Comparison of ENCODE assay signal across 8 cellular contexts in genomic region chr14:20454645-20455354, GRCh38. TPM values are rescaled to one million over a fixed set of nuclear protein-coding genes. Genes with fewer than 3 reads are reported as not detected.
DNase-seq lines count a peak whose midpoint lies in the region; ATAC-seq and TF ChIP-seq lines count a peak whose summit lies in the region.

Gene APEX1, plus strand, starts transcription at chr14:20455226. Its CDS starts 420 bp downstream, at chr14:20455646.
Gene OSGEP, minus strand, starts transcription at chr14:20454812. Its CDS starts 129 bp downstream, at chr14:20454683.

- peaks cover 10% of the 10 kb centered on the region for H3K79me2 ChIP-seq in trophoblast cell (ENCODE audit: control insufficient read depth, insufficient read depth, low read length, poor library complexity)

- H3K27ac ChIP-seq in adipose tissue (ENCODE audit: low read depth, low read length) = peak within 1 kb of the TSS; percentile 87
- H3K27ac ChIP-seq in trophoblast cell (ENCODE audit: low read depth, low read length) = peak within 1 kb of the TSS; percentile 83
- peak within 1 kb of the TSS; percentile 94 to 96 (median 94) for H3K27ac ChIP-seq in transverse colon

- peak within 1 kb of the TSS; percentile 74 for H3K4me3 ChIP-seq in GM12875 (ENCODE audit: low read depth, low read length)
- H3K4me3 ChIP-seq in trophoblast cell (ENCODE audit: low read depth, low read length) = peak within 1 kb of the TSS; percentile 91
- H3K4me3 ChIP-seq in transverse colon = peak within 1 kb of the TSS; percentile 59 to 76 (median 72)

- TF ChIP-seq CTCF in GM12875 (IDR thresholded peaks at IDR 0.05; ENCODE audit: borderline replicate concordance, insufficient read depth, low read depth, low read length) (no peak), transverse colon (IDR thresholded peaks at IDR 0.05) (peak in 1 of 5 experiments; percentile 15)

- ATAC-seq in HG02798 (IDR thresholded peaks at IDR 0.05; ENCODE audit: poor library complexity, unreplicated experiment) = peak; percentile 90

- peak within 1 kb of the TSS; percentile 75 for H2BK5ac ChIP-seq in trophoblast cell (ENCODE audit: low read depth, low read length, poor library complexity)

- H3K9me3 ChIP-seq in trophoblast cell (ENCODE audit: insufficient read depth, low read depth, low read length) = no peaks in the 10 kb centered on the region
- no peaks in the 10 kb centered on the region for H3K9me3 ChIP-seq in transverse colon

- intact Hi-C loops in cardiac septum (cut with DNase I) (loop anchor here (2.0 to 5.0 kb wide), 2 partner anchors 42 to 127 kb away; partner anchors contain the start of gene TEP1), transverse colon (cut with DNase I; ENCODE audit: low total_unique reads) (no loop called here)

- H4K91ac ChIP-seq in trophoblast cell (ENCODE audit: low read depth, low read length) = peak within 1 kb of the TSS; percentile 84

- H3K27me3 ChIP-seq in trophoblast cell (ENCODE audit: insufficient read depth, low read length) (no peaks in the 10 kb centered on the region), transverse colon (no peaks in the 10 kb centered on the region)

- H3K4me2 ChIP-seq in trophoblast cell (ENCODE audit: low read length) = peak within 1 kb of the TSS; percentile 91

- peak within 1 kb of the TSS; percentile 91 for H4K8ac ChIP-seq in trophoblast cell (ENCODE audit: low read depth, low read length)

- no peak within 1 kb of the TSS for H2BK12ac ChIP-seq in trophoblast cell (ENCODE audit: low read length)

- H3K79me1 ChIP-seq in trophoblast cell (ENCODE audit: low read length) = peaks cover 12% of the 10 kb centered on the region

- peak within 1 kb of the TSS; percentile 82 for H4K12ac ChIP-seq in trophoblast cell (ENCODE audit: low read depth, low read length)

- H2BK120ac ChIP-seq in trophoblast cell (ENCODE audit: insufficient read depth, low read length, poor library complexity) = peak within 1 kb of the TSS; percentile 74

- peak within 1 kb of the TSS; percentile 87 for H3K4ac ChIP-seq in trophoblast cell (ENCODE audit: low read depth, low read length)

- H3K18ac ChIP-seq in trophoblast cell (ENCODE audit: low read length) = peak within 1 kb of the TSS; percentile 78

- peak within 1 kb of the TSS; percentile 99 for H3K9ac ChIP-seq in trophoblast cell (ENCODE audit: low read length)

- H3K4me1 ChIP-seq in trophoblast cell (ENCODE audit: control insufficient read depth in 1 of 2, insufficient read depth in 2 of 2, low read length in 2 of 2) (peaks cover 4 to 6% of the 10 kb centered on the region in 2 experiments), transverse colon (peaks cover 17 to 36% (median 24%) of the 10 kb centered on the region in 4 donors)

- no peak within 1 kb of the TSS for H2AK5ac ChIP-seq in trophoblast cell (ENCODE audit: low read length)

- peak within 1 kb of the TSS; percentile 86 for H2AFZ ChIP-seq in trophoblast cell (ENCODE audit: insufficient read depth, low read length, poor library complexity)

- TF ChIP-seq POLR2A in transverse colon (IDR thresholded peaks at IDR 0.05) = peak; percentile 93

- DNase-seq in NCI-H1436 (lab: John Stamatoyannopoulos, UW) (peak; percentile 99), T follicular helper cell (ENCODE audit: low read depth) (peak; percentile 98), cardiac septum (ENCODE audit: low spot score) (peak; percentile 99), trophoblast cell (peak; percentile 98 to 100), transverse colon (peak; percentile 99)

- peak within 1 kb of the TSS; percentile 81 for H3K14ac ChIP-seq in trophoblast cell (ENCODE audit: low read length)

- no peak for TF ChIP-seq EP300 in transverse colon (IDR thresholded peaks at IDR 0.05; ENCODE audit: low read depth)

- WGBS in adipose tissue, 3 donors = 0% methylated on average over 44 of the region's 44 CpGs
- WGBS in trophoblast cell (ENCODE audit: extremely low coverage, insufficient coverage, insufficient read length) = no CpG with 5 or more reads among the region's 44 CpGs
- 1% methylated on average over 42 of the region's 44 CpGs; no CpG with 5 or more reads in 1 of the 2 donors for WGBS in transverse colon (ENCODE audit: low coverage in 1 of 2), 2 donors

- H3K23ac ChIP-seq in trophoblast cell (ENCODE audit: low read length) = no peak within 1 kb of the TSS

- H3K36me3 ChIP-seq in trophoblast cell (ENCODE audit: control insufficient read depth in 1 of 2, insufficient read depth in 2 of 2, low read length in 2 of 2) (peaks cover 27 to 40% of the 10 kb centered on the region in 2 experiments), transverse colon (peaks cover 0 to 45% (median 16%) of the 10 kb centered on the region in 4 donors)

- in situ Hi-C loops in transverse colon (cut with MboI; ENCODE audit: low pct_ligation_motif_present in 1 of 4, low pct_unique_long_range_greater_than_20kb in 1 of 4, low sequenced_read_pairs in 3 of 4) = loop anchor here in 2 of 4 donors (25.0 kb wide), 2 partner anchors 117 to 233 kb away; partner anchors contain the start of genes CCNB1IP1 (in 2 of the 2), PARP2 (in 2 of the 2), ANG (in 1 of the 2) and RNASE4 (in 1 of the 2)

RNA-seq across cellular contexts. Expression of gene APEX1, which starts in this region (rescaled TPM):
- polyA plus RNA-seq in adipose tissue = 100 to 1,000 TPM in 2 of 3 donors, 10 to 100 TPM in 1; 94.2 to 151 (median 116) TPM
- total RNA-seq in cardiac septum (66.0 TPM), transverse colon (100 to 1,000 TPM; 108 to 120 (median 111) TPM)
- polyA plus RNA-seq in trophoblast cell (2013) = 178 and 184 TPM in 2 replicates

RNA-seq across cellular contexts. Expression of gene OSGEP, which starts in this region (rescaled TPM):
- polyA plus RNA-seq in adipose tissue = 10 to 100 TPM; 19.5 to 26.7 (median 22.4) TPM
- total RNA-seq in cardiac septum (21.2 TPM), transverse colon (100 to 1,000 TPM in 1 of 4 donors, 10 to 100 TPM in 3; 26.7 to 146 (median 64.7) TPM)
- polyA plus RNA-seq in trophoblast cell (2013) = 14.7 and 15.6 TPM in 2 replicates

Comparison
In these comparisons a context has a peak if more than half of its experiments do, and no peak if none do; other contexts are left out.
1. Peak in every context shown above with its lines: DNase-seq, ATAC-seq, H3K4me3 ChIP-seq and H3K27ac ChIP-seq.